In genomic region chr20:3795511-3796468, GRCh38 we compare ENCODE assay signal across 1 cellular context.
A peak's percentile ranks its signal among the peaks of the same experiment; 100 is the strongest.
TF ChIP-seq lines count a peak whose summit lies in the region.

Gene CDC25B (plus strand): TSS chr20:3796310. CDS start chr20:3796532, 222 bp downstream.

TF ChIP-seq in GM23338, 12 proteins besides CTCF, POLR2A, EP300 and RAD21 (continued from another document):
- TF ChIP-seq, protein P1, sequence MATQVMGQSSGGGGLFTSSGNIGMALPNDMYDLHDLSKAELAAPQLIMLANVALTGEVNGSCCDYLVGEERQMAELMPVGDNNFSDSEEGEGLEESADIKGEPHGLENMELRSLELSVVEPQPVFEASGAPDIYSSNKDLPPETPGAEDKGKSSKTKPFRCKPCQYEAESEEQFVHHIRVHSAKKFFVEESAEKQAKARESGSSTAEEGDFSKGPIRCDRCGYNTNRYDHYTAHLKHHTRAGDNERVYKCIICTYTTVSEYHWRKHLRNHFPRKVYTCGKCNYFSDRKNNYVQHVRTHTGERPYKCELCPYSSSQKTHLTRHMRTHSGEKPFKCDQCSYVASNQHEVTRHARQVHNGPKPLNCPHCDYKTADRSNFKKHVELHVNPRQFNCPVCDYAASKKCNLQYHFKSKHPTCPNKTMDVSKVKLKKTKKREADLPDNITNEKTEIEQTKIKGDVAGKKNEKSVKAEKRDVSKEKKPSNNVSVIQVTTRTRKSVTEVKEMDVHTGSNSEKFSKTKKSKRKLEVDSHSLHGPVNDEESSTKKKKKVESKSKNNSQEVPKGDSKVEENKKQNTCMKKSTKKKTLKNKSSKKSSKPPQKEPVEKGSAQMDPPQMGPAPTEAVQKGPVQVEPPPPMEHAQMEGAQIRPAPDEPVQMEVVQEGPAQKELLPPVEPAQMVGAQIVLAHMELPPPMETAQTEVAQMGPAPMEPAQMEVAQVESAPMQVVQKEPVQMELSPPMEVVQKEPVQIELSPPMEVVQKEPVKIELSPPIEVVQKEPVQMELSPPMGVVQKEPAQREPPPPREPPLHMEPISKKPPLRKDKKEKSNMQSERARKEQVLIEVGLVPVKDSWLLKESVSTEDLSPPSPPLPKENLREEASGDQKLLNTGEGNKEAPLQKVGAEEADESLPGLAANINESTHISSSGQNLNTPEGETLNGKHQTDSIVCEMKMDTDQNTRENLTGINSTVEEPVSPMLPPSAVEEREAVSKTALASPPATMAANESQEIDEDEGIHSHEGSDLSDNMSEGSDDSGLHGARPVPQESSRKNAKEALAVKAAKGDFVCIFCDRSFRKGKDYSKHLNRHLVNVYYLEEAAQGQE (IDR thresholded peaks at IDR 0.05; ENCODE audit: unreplicated experiment): no peak
- TF ChIP-seq, protein P2, sequence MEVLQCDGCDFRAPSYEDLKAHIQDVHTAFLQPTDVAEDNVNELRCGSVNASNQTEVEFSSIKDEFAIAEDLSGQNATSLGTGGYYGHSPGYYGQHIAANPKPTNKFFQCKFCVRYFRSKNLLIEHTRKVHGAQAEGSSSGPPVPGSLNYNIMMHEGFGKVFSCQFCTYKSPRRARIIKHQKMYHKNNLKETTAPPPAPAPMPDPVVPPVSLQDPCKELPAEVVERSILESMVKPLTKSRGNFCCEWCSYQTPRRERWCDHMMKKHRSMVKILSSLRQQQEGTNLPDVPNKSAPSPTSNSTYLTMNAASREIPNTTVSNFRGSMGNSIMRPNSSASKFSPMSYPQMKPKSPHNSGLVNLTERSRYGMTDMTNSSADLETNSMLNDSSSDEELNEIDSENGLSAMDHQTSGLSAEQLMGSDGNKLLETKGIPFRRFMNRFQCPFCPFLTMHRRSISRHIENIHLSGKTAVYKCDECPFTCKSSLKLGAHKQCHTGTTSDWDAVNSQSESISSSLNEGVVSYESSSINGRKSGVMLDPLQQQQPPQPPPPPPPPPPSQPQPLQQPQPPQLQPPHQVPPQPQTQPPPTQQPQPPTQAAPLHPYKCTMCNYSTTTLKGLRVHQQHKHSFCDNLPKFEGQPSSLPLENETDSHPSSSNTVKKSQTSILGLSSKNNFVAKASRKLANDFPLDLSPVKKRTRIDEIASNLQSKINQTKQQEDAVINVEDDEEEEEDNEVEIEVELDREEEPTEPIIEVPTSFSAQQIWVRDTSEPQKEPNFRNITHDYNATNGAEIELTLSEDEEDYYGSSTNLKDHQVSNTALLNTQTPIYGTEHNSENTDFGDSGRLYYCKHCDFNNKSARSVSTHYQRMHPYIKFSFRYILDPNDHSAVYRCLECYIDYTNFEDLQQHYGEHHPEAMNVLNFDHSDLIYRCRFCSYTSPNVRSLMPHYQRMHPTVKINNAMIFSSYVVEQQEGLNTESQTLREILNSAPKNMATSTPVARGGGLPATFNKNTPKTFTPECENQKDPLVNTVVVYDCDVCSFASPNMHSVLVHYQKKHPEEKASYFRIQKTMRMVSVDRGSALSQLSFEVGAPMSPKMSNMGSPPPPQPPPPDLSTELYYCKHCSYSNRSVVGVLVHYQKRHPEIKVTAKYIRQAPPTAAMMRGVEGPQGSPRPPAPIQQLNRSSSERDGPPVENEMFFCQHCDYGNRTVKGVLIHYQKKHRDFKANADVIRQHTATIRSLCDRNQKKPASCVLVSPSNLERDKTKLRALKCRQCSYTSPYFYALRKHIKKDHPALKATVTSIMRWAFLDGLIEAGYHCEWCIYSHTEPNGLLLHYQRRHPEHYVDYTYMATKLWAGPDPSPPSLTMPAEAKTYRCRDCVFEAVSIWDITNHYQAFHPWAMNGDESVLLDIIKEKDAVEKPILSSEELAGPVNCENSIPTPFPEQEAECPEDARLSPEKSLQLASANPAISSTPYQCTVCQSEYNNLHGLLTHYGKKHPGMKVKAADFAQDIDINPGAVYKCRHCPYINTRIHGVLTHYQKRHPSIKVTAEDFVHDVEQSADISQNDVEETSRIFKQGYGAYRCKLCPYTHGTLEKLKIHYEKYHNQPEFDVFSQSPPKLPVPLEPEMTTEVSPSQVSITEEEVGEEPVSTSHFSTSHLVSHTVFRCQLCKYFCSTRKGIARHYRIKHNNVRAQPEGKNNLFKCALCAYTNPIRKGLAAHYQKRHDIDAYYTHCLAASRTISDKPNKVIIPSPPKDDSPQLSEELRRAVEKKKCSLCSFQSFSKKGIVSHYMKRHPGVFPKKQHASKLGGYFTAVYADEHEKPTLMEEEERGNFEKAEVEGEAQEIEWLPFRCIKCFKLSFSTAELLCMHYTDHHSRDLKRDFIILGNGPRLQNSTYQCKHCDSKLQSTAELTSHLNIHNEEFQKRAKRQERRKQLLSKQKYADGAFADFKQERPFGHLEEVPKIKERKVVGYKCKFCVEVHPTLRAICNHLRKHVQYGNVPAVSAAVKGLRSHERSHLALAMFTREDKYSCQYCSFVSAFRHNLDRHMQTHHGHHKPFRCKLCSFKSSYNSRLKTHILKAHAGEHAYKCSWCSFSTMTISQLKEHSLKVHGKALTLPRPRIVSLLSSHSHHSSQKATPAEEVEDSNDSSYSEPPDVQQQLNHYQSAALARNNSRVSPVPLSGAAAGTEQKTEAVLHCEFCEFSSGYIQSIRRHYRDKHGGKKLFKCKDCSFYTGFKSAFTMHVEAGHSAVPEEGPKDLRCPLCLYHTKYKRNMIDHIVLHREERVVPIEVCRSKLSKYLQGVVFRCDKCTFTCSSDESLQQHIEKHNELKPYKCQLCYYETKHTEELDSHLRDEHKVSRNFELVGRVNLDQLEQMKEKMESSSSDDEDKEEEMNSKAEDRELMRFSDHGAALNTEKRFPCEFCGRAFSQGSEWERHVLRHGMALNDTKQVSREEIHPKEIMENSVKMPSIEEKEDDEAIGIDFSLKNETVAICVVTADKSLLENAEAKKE (CRISPR knock-in tag; IDR thresholded peaks at IDR 0.05): no peak
- TF ChIP-seq NANOG (IDR thresholded peaks at IDR 0.05; ENCODE audit: borderline replicate concordance) (no peak), ETS1 (IDR thresholded peaks at IDR 0.05) (0 out of 2 replicates have a peak, but pooled peaks have one; percentile 31), EZH2phosphoT487 (IDR thresholded peaks at IDR 0.05; ENCODE audit: unreplicated experiment) (no peak)
